In the genomic region with DNA sequence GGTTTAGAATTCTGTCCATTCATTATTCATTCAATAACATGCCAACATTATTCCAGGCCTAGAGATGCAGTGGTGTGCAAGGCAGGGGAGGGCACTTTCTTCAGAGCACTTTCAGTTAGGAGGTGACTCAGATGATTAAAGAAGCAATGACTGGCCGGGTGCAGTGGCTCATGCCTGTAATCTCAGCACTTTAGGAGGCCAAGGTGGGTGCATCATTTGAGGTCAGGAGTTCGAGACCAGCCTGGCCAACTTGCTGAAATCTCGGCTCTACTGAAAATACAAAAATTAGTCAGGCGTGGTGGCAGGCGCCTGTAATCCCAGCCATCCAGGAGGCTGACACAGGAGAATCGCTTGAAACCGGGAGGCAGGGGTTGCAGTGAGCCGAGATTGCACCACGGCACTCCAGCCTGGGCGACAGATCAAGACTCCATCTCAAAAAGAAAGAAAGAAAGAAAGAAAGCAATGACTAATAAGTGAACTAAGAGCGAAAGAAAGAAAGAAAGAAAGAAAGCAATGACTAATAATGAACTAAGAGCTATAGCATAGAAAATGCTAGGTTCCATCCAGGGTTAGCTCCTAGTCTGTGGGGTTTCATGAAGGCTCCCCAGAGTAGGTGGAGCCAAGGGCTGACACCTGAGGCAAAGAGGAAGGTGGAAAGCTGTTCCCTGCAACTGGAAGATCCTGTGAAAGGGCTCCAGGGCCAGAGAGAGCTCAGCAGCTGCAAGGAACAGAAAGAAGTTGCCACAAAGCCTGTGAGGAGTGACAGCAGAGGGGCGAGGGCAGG, we compare ENCODE assay signal across 11 cellular contexts.
A peak's percentile ranks its signal among the peaks of the same experiment; 100 is the strongest.
DNase-seq lines count a peak whose midpoint lies in the region; ATAC-seq lines count a peak whose summit lies in the region.
"Had no signal": no experiment of that assay in that cellular context is flagged by ENCODE, and none has a peak within 500 bp of the region (broad histone marks: within the 10 kb centered on the region; RNA-seq: fewer than 3 reads in every experiment).

No MANE protein-coding gene starts in this region.

- H3K4me1 ChIP-seq in rectal smooth muscle tissue (ENCODE audit: control insufficient read depth, insufficient read depth, low read length), result peaks cover 42% of the 10 kb centered on the region

- peak; percentile 69 for ATAC-seq in GM18858 (IDR thresholded peaks at IDR 0.05; ENCODE audit: unreplicated experiment)
- ATAC-seq in GM21367 (IDR thresholded peaks at IDR 0.05; ENCODE audit: unreplicated experiment), result peak; percentile 56
- peak; percentile 63 for ATAC-seq in HG03460 (IDR thresholded peaks at IDR 0.05; ENCODE audit: unreplicated experiment)

- DNase-seq in NOMO-1 treated with dmso at 0.1 percent for 144 hours (lab: John Stamatoyannopoulos, UW; ENCODE audit: unreplicated experiment) (no peak), OCI-M2 (lab: John Stamatoyannopoulos, UW; ENCODE audit: unreplicated experiment) (no peak), KBM-7 (no peak)
- DNase-seq: effector CD8-positive, alpha-beta T cell; immature natural killer cell; NCI-H1694 had no signal

- no peak overlapping the region for H3K9ac ChIP-seq in rectal smooth muscle tissue (ENCODE audit: low read length)

- no peak overlapping the region for H3K4me3 ChIP-seq in rectal smooth muscle tissue (ENCODE audit: low read length)
- H3K4me3 ChIP-seq: SK-N-MC had no signal

- peak overlapping the region; percentile 6 for H3K27ac ChIP-seq in rectal smooth muscle tissue (ENCODE audit: low read depth, low read length)
- H3K27ac ChIP-seq: SK-N-MC had no signal

- in situ Hi-C loops in KBM-7 (cut with MboI; ENCODE audit: low pct_unique_long_range_greater_than_20kb, low sequenced_read_pairs), result no loop called here

- H3K36me3 ChIP-seq in rectal smooth muscle tissue (ENCODE audit: control insufficient read depth, insufficient read depth, low read length), result no peaks in the 10 kb centered on the region

- H3K27me3 ChIP-seq in rectal smooth muscle tissue (ENCODE audit: control insufficient read depth, insufficient read depth, low read length), result no peaks in the 10 kb centered on the region
